In genomic region chr7:35800718-35801391, GRCh38 we compare ENCODE assay signal across 8 cellular contexts. TPM values are rescaled to one million over a fixed set of nuclear protein-coding genes. Genes with fewer than 3 reads are reported as not detected.
DNase-seq lines count a peak whose midpoint lies in the region; ATAC-seq and TF ChIP-seq lines count a peak whose summit lies in the region.

Gene SEPTIN7 (plus strand): TSS chr7:35801057. CDS start chr7:35801210, 153 bp downstream.

- peak within 1 kb of the TSS; percentile 97 for H3K4me2 ChIP-seq in PC-3 (ENCODE audit: low read length)

- H3K9me3 ChIP-seq in PC-3 (ENCODE audit: low read length) (no peaks in the 10 kb centered on the region), mucosa of descending colon (no peaks in the 10 kb centered on the region)

- H3K27ac ChIP-seq in PC-3 (ENCODE audit: low read length), result peak within 1 kb of the TSS; percentile 90

- H3K36me3 ChIP-seq in PC-3 (ENCODE audit: low read depth, low read length), result no peaks in the 10 kb centered on the region
- peaks cover 5% of the 10 kb centered on the region for H3K36me3 ChIP-seq in mucosa of descending colon (ENCODE audit: low read depth)

- H3K4me3 ChIP-seq in PC-3 (ENCODE audit: low read length) (peak within 1 kb of the TSS; percentile 80), epithelial cell of esophagus (ENCODE audit: low read length) (peak within 1 kb of the TSS; percentile 88), mucosa of descending colon (peak within 1 kb of the TSS; percentile 94)

- no TSS peak for BruUV-seq in PC-3 (replicated peaks; lab: Mats Ljungman, UMichigan)

- intact Hi-C loops in PC-3 (cut with micrococcal nuclease) (loop anchor here (1.0 to 2.0 kb wide), 2 partner anchors 40 to 92 kb away; no protein-coding TSS in a partner anchor), mucosa of descending colon (cut with DNase I, micrococcal nuclease) (loop anchor here in 1 of 2 donors (10.0 kb wide), 1 partner anchor 104 kb away; no protein-coding TSS in a partner anchor)

- POLR2A ChIA-PET in PC-3 (lab: Charles Lee; ENCODE audit: unreplicated experiment), result interaction anchor here (0.6 to 1.0 kb wide), 5 partner anchors 15 to 814 kb away, joined by 3 to 6 read pairs (median 3); no protein-coding TSS in a partner anchor

- CTCF ChIA-PET in PC-3 (lab: Charles Lee), result interaction anchor here (0.6 to 1.4 kb wide), 3 partner anchors 65 to 593 kb away, joined by 3 to 6 read pairs (median 3); no protein-coding TSS in a partner anchor

- peaks cover 54% of the 10 kb centered on the region for H3K79me2 ChIP-seq in PC-3 (ENCODE audit: low read length)

- H3K9me2 ChIP-seq in PC-3 (replicated peaks; ENCODE audit: low read length), result no peaks in the 10 kb centered on the region

- DNase-seq in DMS114 treated with DMSO at 0.1 percent for 48 hours (lab: John Stamatoyannopoulos, UW; ENCODE audit: unreplicated experiment) (peak; percentile 93), PC-3 (peak; percentile 98), activated T-cell treated with anti-CD3 and anti-CD28 coated beads for 48 hours (ENCODE audit: low read depth) (peak; percentile 98), epithelial cell of esophagus (ENCODE audit: low read depth) (peak; percentile 99), mucosa of descending colon (peak; percentile 97 to 100 (median 99))
- DNase-seq in stimulated activated CD8-positive, alpha-beta memory T cell treated with anti-CD3 and anti-CD28 coated beads, Interleukin-4, amount 100 ng/mL, for 24 hours (ENCODE audit: low read depth), result peak; percentile 98

- no peaks in the 10 kb centered on the region for H3F3A ChIP-seq in PC-3 (ENCODE audit: low read length, unreplicated experiment)

- peaks cover 20% of the 10 kb centered on the region for H3K4me1 ChIP-seq in PC-3 (ENCODE audit: insufficient read depth, low read length)
- H3K4me1 ChIP-seq in mucosa of descending colon (ENCODE audit: low read depth), result peaks cover 9% of the 10 kb centered on the region

- H4K20me1 ChIP-seq in PC-3 (ENCODE audit: low read length), result peaks cover 32% of the 10 kb centered on the region

- peak within 1 kb of the TSS; percentile 95 for H3K9ac ChIP-seq in PC-3 (ENCODE audit: low read length)

- peak; percentile 51; the same call in 1 of the 2 replicates for TF ChIP-seq EP300 in Ishikawa (IDR thresholded peaks at IDR 0.05; ENCODE audit: borderline replicate concordance)

- no peak for TF ChIP-seq RAD21 in Ishikawa (IDR thresholded peaks at IDR 0.05; ENCODE audit: low read depth)

- H2AFZ ChIP-seq in PC-3 (ENCODE audit: low read length), result peak within 1 kb of the TSS; percentile 86

- TF ChIP-seq CTCF in PC-3 (conservative IDR thresholded peaks at IDR 0.05; ENCODE audit: low read depth, low read length), result no peak
- TF ChIP-seq CTCF in epithelial cell of esophagus (IDR thresholded peaks at IDR 0.05; ENCODE audit: insufficient read depth, low read depth, low read length, missing control alignments), result no peak
- TF ChIP-seq CTCF in mucosa of descending colon (IDR thresholded peaks at IDR 0.05), result no peak

- ATAC-seq in GM21576 (IDR thresholded peaks at IDR 0.05; ENCODE audit: unreplicated experiment) (peak; percentile 81), PC-3 (peak; percentile 91), mucosa of descending colon (peak; percentile 96)

- H3K27me3 ChIP-seq in PC-3 (ENCODE audit: low read length), result no peaks in the 10 kb centered on the region

TF ChIP-seq in Ishikawa, 13 proteins besides CTCF, POLR2A, EP300 and RAD21:
- TF ChIP-seq NFIC (IDR thresholded peaks at IDR 0.05), result peak; percentile 25; the same call in 1 of the 2 replicates
- no peak for TF ChIP-seq TEAD4 (IDR thresholded peaks at IDR 0.05)
- peak; percentile 39 for TF ChIP-seq FOXM1 (IDR thresholded peaks at IDR 0.05; ENCODE audit: borderline replicate concordance, low read depth)
- TF ChIP-seq, protein P1, sequence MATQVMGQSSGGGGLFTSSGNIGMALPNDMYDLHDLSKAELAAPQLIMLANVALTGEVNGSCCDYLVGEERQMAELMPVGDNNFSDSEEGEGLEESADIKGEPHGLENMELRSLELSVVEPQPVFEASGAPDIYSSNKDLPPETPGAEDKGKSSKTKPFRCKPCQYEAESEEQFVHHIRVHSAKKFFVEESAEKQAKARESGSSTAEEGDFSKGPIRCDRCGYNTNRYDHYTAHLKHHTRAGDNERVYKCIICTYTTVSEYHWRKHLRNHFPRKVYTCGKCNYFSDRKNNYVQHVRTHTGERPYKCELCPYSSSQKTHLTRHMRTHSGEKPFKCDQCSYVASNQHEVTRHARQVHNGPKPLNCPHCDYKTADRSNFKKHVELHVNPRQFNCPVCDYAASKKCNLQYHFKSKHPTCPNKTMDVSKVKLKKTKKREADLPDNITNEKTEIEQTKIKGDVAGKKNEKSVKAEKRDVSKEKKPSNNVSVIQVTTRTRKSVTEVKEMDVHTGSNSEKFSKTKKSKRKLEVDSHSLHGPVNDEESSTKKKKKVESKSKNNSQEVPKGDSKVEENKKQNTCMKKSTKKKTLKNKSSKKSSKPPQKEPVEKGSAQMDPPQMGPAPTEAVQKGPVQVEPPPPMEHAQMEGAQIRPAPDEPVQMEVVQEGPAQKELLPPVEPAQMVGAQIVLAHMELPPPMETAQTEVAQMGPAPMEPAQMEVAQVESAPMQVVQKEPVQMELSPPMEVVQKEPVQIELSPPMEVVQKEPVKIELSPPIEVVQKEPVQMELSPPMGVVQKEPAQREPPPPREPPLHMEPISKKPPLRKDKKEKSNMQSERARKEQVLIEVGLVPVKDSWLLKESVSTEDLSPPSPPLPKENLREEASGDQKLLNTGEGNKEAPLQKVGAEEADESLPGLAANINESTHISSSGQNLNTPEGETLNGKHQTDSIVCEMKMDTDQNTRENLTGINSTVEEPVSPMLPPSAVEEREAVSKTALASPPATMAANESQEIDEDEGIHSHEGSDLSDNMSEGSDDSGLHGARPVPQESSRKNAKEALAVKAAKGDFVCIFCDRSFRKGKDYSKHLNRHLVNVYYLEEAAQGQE (IDR thresholded peaks at IDR 0.05; ENCODE audit: low read depth), result no peak
- TF ChIP-seq YY1 (IDR thresholded peaks at IDR 0.05; ENCODE audit: low read depth), result peak; percentile 95
- TF ChIP-seq ZBTB7A (IDR thresholded peaks at IDR 0.05; ENCODE audit: low read depth), result no peak
- peak; percentile 73 for TF ChIP-seq CREB1 (IDR thresholded peaks at IDR 0.05; ENCODE audit: low read depth)
- peak; percentile 86 for TF ChIP-seq EGR1 (IDR thresholded peaks at IDR 0.05)
- TF ChIP-seq TCF12 (IDR thresholded peaks at IDR 0.05; ENCODE audit: low read depth), result peak; percentile 43
- TF ChIP-seq TAF1 (IDR thresholded peaks at IDR 0.05; ENCODE audit: low read depth), result peak; percentile 89
- TF ChIP-seq, protein P2, sequence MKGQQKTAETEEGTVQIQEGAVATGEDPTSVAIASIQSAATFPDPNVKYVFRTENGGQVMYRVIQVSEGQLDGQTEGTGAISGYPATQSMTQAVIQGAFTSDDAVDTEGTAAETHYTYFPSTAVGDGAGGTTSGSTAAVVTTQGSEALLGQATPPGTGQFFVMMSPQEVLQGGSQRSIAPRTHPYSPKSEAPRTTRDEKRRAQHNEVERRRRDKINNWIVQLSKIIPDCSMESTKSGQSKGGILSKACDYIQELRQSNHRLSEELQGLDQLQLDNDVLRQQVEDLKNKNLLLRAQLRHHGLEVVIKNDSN (IDR thresholded peaks at IDR 0.05), result no peak
- no peak for TF ChIP-seq CEBPB (IDR thresholded peaks at IDR 0.05)
- TF ChIP-seq, protein P3, sequence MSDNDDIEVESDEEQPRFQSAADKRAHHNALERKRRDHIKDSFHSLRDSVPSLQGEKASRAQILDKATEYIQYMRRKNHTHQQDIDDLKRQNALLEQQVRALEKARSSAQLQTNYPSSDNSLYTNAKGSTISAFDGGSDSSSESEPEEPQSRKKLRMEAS (IDR thresholded peaks at IDR 0.05), result peak; percentile 86

RNA-seq across cellular contexts. Expression of gene SEPTIN7, which starts in this region (rescaled TPM):
- 121 and 147 TPM in 2 replicates for total RNA-seq in PC-3 (2014; rRNA removed)
- 100 to 1,000 TPM; 115 to 215 (median 126) TPM for total RNA-seq in mucosa of descending colon

Comparison
In these comparisons a context has a peak if more than half of its experiments do, and no peak if none do; other contexts are left out.
1. Peak in every context shown above with its lines: DNase-seq, ATAC-seq, H3K4me3 ChIP-seq and H3K27ac ChIP-seq.